ENCODE assay signal across 1 cellular context in genomic region chr17:8226536-8227237, GRCh38.
A peak's percentile ranks its signal among the peaks of the same experiment; 100 is the strongest.
TF ChIP-seq lines count a peak whose summit lies in the region.

No MANE protein-coding gene starts in this region.

TF ChIP-seq in IMR-90, 13 proteins besides CTCF, POLR2A, EP300 and RAD21 (continued from another document):
- TF ChIP-seq ELK1 (IDR thresholded peaks at IDR 0.05; ENCODE audit: borderline replicate concordance, low read depth, low read length), result no peak
- peak; percentile 53; the same call in 1 of the 2 replicates for TF ChIP-seq CHD1 (IDR thresholded peaks at IDR 0.05; ENCODE audit: low read depth, low read length)
- TF ChIP-seq NFE2L2 (IDR thresholded peaks at IDR 0.05; ENCODE audit: low read depth, low read length), result peak; percentile 10; the same call in 1 of the 2 replicates
- TF ChIP-seq MAZ (IDR thresholded peaks at IDR 0.05; ENCODE audit: borderline replicate concordance, low read depth, low read length), result no peak
- peak; percentile 90 for TF ChIP-seq BHLHE40 (IDR thresholded peaks at IDR 0.05; ENCODE audit: low read depth, low read length)
- TF ChIP-seq FOS (IDR thresholded peaks at IDR 0.05; ENCODE audit: low read depth, low read length), result peak; percentile 83
